ENCODE assay signal across 7 cellular contexts in genomic region chr12:82223421-82223820, GRCh38.
"Had no signal": no experiment of that assay in that cellular context is flagged by ENCODE, and none has a peak within 500 bp of the region (broad histone marks: within the 10 kb centered on the region; RNA-seq: fewer than 3 reads in every experiment).

No MANE protein-coding gene starts in this region.

- H2AFZ ChIP-seq: GM23338 had no signal

- H3K4me3 ChIP-seq: GM23338 had no signal

- DNase-seq: H9, HFFc6, KBM-7 had no signal

- ATAC-seq: GM23338, HCT116, HepG2 had no signal

- H3K4me2 ChIP-seq: GM23338 had no signal

- H3K27ac ChIP-seq: HL-60 had no signal
